6 cellular contexts compared by ENCODE assay signal in genomic region chr10:100968839-100969174, GRCh38. TPM values are rescaled to one million over a fixed set of nuclear protein-coding genes. Genes with fewer than 3 reads are reported as not detected.
DNase-seq lines count a peak whose midpoint lies in the region; ATAC-seq and TF ChIP-seq lines count a peak whose summit lies in the region.

No MANE protein-coding gene starts in this region.

- peak; percentile 13 for ATAC-seq in omental fat pad (ENCODE audit: low FRiP score)

- H3K4me3 ChIP-seq in HFF-Myc (replicated peaks; ENCODE audit: low read depth, low read length) (peak overlapping the region; percentile 56), cardiac fibroblast (replicated peaks in 1 of 2; ENCODE audit: low read depth in 2 of 2, low read length in 2 of 2) (peak overlapping the region; percentile 58 to 62)

- no peak for DNase-seq in HFF-Myc (ENCODE audit: extremely low read depth, low read depth)
- DNase-seq in cardiac fibroblast (ENCODE audit: low read depth in 2 of 2): no peak
- DNase-seq in omental fat pad (ENCODE audit: low spot score): no peak
- DNase-seq in DMS153 treated with DMSO at 0.1 percent for 48 hours (lab: John Stamatoyannopoulos, UW; ENCODE audit: unreplicated experiment): no peak
- no peak for DNase-seq in middle frontal gyrus (ENCODE audit: extremely low spot score, low spot score)
- no peak for DNase-seq in stimulated activated CD4-positive, alpha-beta T cell treated with anti-CD3 and anti-CD28 coated beads, Interleukin-4, amount 100 ng/mL, for 1 hour

- no peak for TF ChIP-seq CTCF in HFF-Myc (IDR thresholded peaks at IDR 0.05; ENCODE audit: low read depth, low read length, missing control alignments)
- TF ChIP-seq CTCF in cardiac fibroblast (IDR thresholded peaks at IDR 0.05; ENCODE audit: low read depth, low read length): no peak
- TF ChIP-seq CTCF in omental fat pad (IDR thresholded peaks at IDR 0.05): no peak

RNA-seq across cellular contexts. Expression of gene SEMA4G, which starts 0.5 kb away (rescaled TPM):
- total RNA-seq in omental fat pad: 1 to 10 TPM in 2 of 4 donors, under 1 TPM in 2; 0.47 to 1.4 (median 1.1) TPM

RNA-seq across cellular contexts. Expression of gene MRPL43, which starts 18.5 kb away (rescaled TPM):
- total RNA-seq in omental fat pad: 10 to 100 TPM; 59.7 to 97.0 (median 79.3) TPM

RNA-seq across cellular contexts. Expression of gene TWNK, which starts 18.5 kb away (rescaled TPM):
- total RNA-seq in omental fat pad: 10 to 100 TPM in 1 of 4 donors, 1 to 10 TPM in 3; 4.6 to 20.8 (median 6.9) TPM

RNA-seq across cellular contexts. Expression of gene LZTS2, which starts 30.8 kb away (rescaled TPM):
- 10 to 100 TPM; 59.4 to 98.0 (median 72.6) TPM for total RNA-seq in omental fat pad

RNA-seq across cellular contexts. Expression of gene SLF2, which starts 56.0 kb away (rescaled TPM):
- 10 to 100 TPM; 14.9 to 37.8 (median 21.9) TPM for total RNA-seq in omental fat pad
